ENCODE assay signal across 24 cellular contexts in the genomic region with DNA sequence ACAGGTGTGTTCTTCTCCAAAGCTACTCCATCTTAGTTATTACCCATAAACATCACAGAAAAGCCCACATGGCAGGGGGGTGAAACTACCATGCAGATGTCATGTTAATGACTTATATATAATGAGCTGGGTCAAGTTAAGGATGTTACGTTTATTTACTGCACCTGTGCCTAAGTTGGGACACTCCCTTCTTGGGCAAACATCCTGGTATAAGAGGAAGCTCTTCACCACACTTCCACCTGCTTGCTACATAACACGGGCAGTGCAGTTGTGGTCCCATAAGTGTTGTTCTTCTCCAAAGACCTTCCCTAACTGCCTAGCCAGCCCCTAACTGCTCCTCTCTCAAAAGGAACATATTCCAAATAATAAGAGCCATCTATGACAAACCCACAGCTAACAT. TPM values are rescaled to one million over a fixed set of nuclear protein-coding genes. Genes with fewer than 3 reads are reported as not detected.
"Had no signal": no experiment of that assay in that cellular context is flagged by ENCODE, and none has a peak within 500 bp of the region (broad histone marks: within the 10 kb centered on the region; RNA-seq: fewer than 3 reads in every experiment).

No MANE protein-coding gene starts in this region.

- H3K27me3 Mint-ChIP-seq: activated naive CD8-positive, alpha-beta T cell treated with anti-CD3 and anti-CD28 coated beads, Interleukin-2, amount 10 ng/mL, durations not matched to agents 7 days and 5 days had no signal

- H3K27ac ChIP-seq: brain microvascular endothelial cell, esophagus muscularis mucosa, foreskin keratinocyte, heart left ventricle, neural progenitor cell, right lobe of liver, testis had no signal

- H3K4me2 ChIP-seq: neural progenitor cell had no signal

- ATAC-seq: activated T-cell treated with anti-CD3 and anti-CD28 coated beads, Interleukin-2, amount 50 U/mL, for 72 hours; foreskin keratinocyte; heart left ventricle; natural killer cell; stimulated activated naive CD8-positive, alpha-beta T cell treated with anti-CD3 and anti-CD28 coated beads, Interleukin-15, Interleukin-2, amounts not matched to agents 100 U/mL and 50 U/mL, for 24 hours had no signal

- H3K4me1 Mint-ChIP-seq: neural progenitor cell had no signal

- H3K4me3 ChIP-seq: esophagus muscularis mucosa, heart left ventricle, neural progenitor cell, right lobe of liver, testis had no signal

- H3K4me1 ChIP-seq: esophagus muscularis mucosa, foreskin keratinocyte, neural progenitor cell, right lobe of liver, testis had no signal

- H3K9me3 ChIP-seq: testis had no signal

- DNase-seq: activated CD4-positive, alpha-beta T cell treated with anti-CD3 and anti-CD28 coated beads for 4 hours; activated CD4-positive, alpha-beta T cell treated with anti-CD3 and anti-CD28 coated beads, Interleukin-2, amount 50 U/mL, for 4 hours; activated effector memory CD4-positive, alpha-beta T cell treated with Interleukin-2 at 50 U/mL for 16 hours; activated naive CD4-positive, alpha-beta T cell treated with anti-CD3 and anti-CD28 coated beads for 36 hours; activated naive CD8-positive, alpha-beta T cell treated with anti-CD3 and anti-CD28 coated beads, Interleukin-2, amount 10 ng/mL, durations not matched to agents 7 days and 5 days; activated T-cell treated with anti-CD3 and anti-CD28 coated beads for 4 hours; activated T-cell treated with anti-CD3 and anti-CD28 coated beads, Interleukin-2, amount 50 U/mL, for 72 hours; brain microvascular endothelial cell; cortex of kidney; foreskin keratinocyte; heart left ventricle; hypothalamus; immature natural killer cell; kidney; midbrain; natural killer cell; posterior cingulate gyrus; right lobe of liver; stimulated activated CD4-positive, alpha-beta T cell treated with anti-CD3 and anti-CD28 coated beads, Interleukin-2, amount 100 ng/mL, for 48 hours; stimulated activated naive CD8-positive, alpha-beta T cell treated with anti-CD3 and anti-CD28 coated beads, Interleukin-15, Interleukin-2, amounts not matched to agents 100 U/mL and 50 U/mL, for 24 hours; testis; trophoblast cell had no signal

- H3K9ac ChIP-seq: neural progenitor cell had no signal

- H3K36me3 ChIP-seq: brain microvascular endothelial cell, neural progenitor cell, right lobe of liver had no signal

- H3K36me3 Mint-ChIP-seq: natural killer cell had no signal

- H3K27me3 ChIP-seq: brain microvascular endothelial cell, esophagus muscularis mucosa, foreskin keratinocyte, heart left ventricle, neural progenitor cell, right lobe of liver, testis had no signal

- H3K27ac Mint-ChIP-seq: activated naive CD4-positive, alpha-beta T cell treated with anti-CD3 and anti-CD28 coated beads for 36 hours; activated naive CD8-positive, alpha-beta T cell treated with anti-CD3 and anti-CD28 coated beads, Interleukin-2, amount 10 ng/mL, durations not matched to agents 7 days and 5 days; activated T-cell treated with anti-CD3 and anti-CD28 coated beads, Interleukin-2, amount 50 U/mL, for 72 hours; immature natural killer cell; natural killer cell; neural progenitor cell had no signal

- H2AFZ ChIP-seq: neural progenitor cell had no signal

- H3K4me3 Mint-ChIP-seq: activated naive CD4-positive, alpha-beta T cell treated with anti-CD3 and anti-CD28 coated beads for 36 hours; activated naive CD8-positive, alpha-beta T cell treated with anti-CD3 and anti-CD28 coated beads, Interleukin-2, amount 10 ng/mL, durations not matched to agents 7 days and 5 days; activated T-cell treated with anti-CD3 and anti-CD28 coated beads, Interleukin-2, amount 50 U/mL, for 72 hours; immature natural killer cell; natural killer cell; neural progenitor cell had no signal

RNA-seq across cellular contexts. Expression of a gene that starts 59.0 kb away (rescaled TPM):
- total RNA-seq: activated naive CD4-positive, alpha-beta T cell treated with anti-CD3 and anti-CD28 coated beads for 36 hours; activated naive CD8-positive, alpha-beta T cell treated with anti-CD3 and anti-CD28 coated beads, Interleukin-2, amount 10 ng/mL, durations not matched to agents 7 days and 5 days; activated T-cell treated with anti-CD3 and anti-CD28 coated beads, Interleukin-2, amount 50 U/mL, for 72 hours; foreskin keratinocyte; natural killer cell had no signal
- polyA plus RNA-seq: foreskin keratinocyte had no signal
